ENCODE assay signal across 24 cellular contexts in the genomic region with DNA sequence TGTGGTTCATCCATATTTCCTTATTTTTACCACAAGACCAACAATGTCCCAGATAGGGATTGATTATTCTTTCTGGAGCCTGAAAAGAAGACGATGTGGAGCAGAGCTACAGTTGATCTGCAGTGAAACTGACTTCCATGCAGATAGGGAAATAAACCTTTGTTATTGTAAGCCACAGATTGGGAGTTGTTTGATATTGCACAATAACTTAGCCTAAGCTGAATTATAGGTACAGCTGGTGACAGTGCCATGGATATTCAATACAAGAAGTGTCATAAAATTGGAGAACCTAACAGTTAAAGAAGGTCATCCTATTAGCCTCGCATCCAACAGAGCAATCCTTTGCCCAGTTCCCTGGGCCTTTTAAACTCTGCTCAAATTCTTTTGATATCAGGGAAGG.
A peak's percentile ranks its signal among the peaks of the same experiment; 100 is the strongest.
DNase-seq lines count a peak whose midpoint lies in the region; ATAC-seq, FAIRE-seq and TF ChIP-seq lines count a peak whose summit lies in the region.
"Had no signal": no experiment of that assay in that cellular context is flagged by ENCODE, and none has a peak within 500 bp of the region (broad histone marks: within the 10 kb centered on the region; RNA-seq: fewer than 3 reads in every experiment).

No MANE protein-coding gene starts in this region.

- ATAC-seq in HepG2 (no peak), right lobe of liver (no peak), K562 (no peak)
- ATAC-seq: A549, GM12878 had no signal

- CTCF ChIA-PET in HepG2 (lab: Yijun Ruan, JAX; ENCODE audit: low intra/inter-chr PET ratio, low total read pairs): no interaction called here
- CTCF ChIA-PET in K562 (lab: Yijun Ruan, JAX; ENCODE audit: low intra/inter-chr PET ratio): no interaction called here

- WGBS in HepG2 (ENCODE audit: low lambda C conversion rate): 4% methylated on average over 2 of the region's 2 CpGs
- WGBS in right lobe of liver (ENCODE audit: insufficient coverage, low coverage, low lambda C conversion rate, missing lambda C conversion rate): 43% methylated on average over 2 of the region's 2 CpGs
- 0% methylated on average over 2 of the region's 2 CpGs for WGBS in K562 (ENCODE audit: insufficient coverage, low coverage, missing lambda C conversion rate)

- in situ Hi-C loops in HepG2 (cut with HindIII; ENCODE audit: extremely low pct_ligation_motif_present, low pct_unique_long_range_greater_than_20kb) (no loop called here), K562 (cut with MboI) (no loop called here)

- intact Hi-C loops in HepG2 (cut with micrococcal nuclease; ENCODE audit: unreplicated experiment) (no loop called here), right lobe of liver (cut with DNase I) (no loop called here), K562 (cut with micrococcal nuclease) (no loop called here)

- TF ChIP-seq POLR2A in HepG2 (IDR thresholded peaks at IDR 0.05; ENCODE audit: insufficient read depth in 1 of 2, low read depth in 2 of 2, low read length in 2 of 2): no peak
- no peak for TF ChIP-seq POLR2A in right lobe of liver (IDR thresholded peaks at IDR 0.05)
- no peak for TF ChIP-seq POLR2A in K562 (conservative IDR thresholded peaks at IDR 0.05)

- FAIRE-seq in HepG2 (lab: Jason Lieb, UNC) (no peak), K562 (lab: Jason Lieb, UNC) (no peak)
- FAIRE-seq: A549, GM12878, GM12892, GM18507 had no signal

- BruUV-seq in HepG2 (replicated peaks; lab: Mats Ljungman, UMichigan) (no TSS peak), K562 (replicated peaks; lab: Mats Ljungman, UMichigan) (no TSS peak)

- TF ChIP-seq RAD21 in HepG2 (CRISPR knock-in tag; IDR thresholded peaks at IDR 0.05) (no peak), K562 (CRISPR knock-in tag; conservative IDR thresholded peaks at IDR 0.05 in 1 of 2, IDR thresholded peaks at IDR 0.05 in 1 of 2) (no peak)

- H3K4me2 ChIP-seq in HepG2 (ENCODE audit: low read depth, low read length): no peak overlapping the region
- no peak overlapping the region for H3K4me2 ChIP-seq in K562 (ENCODE audit: insufficient read depth, low read length)
- H3K4me2 ChIP-seq: A549, BLaER1 had no signal

- no peak for TF ChIP-seq EP300 in HepG2 (IDR thresholded peaks at IDR 0.05; ENCODE audit: low read depth in 2 of 2, low read length in 2 of 2)
- no peak for TF ChIP-seq EP300 in HepG2 (CRISPR knock-in tag; IDR thresholded peaks at IDR 0.05; ENCODE audit: borderline replicate concordance)
- TF ChIP-seq EP300 in K562 (IDR thresholded peaks at IDR 0.05; ENCODE audit: low read length): no peak

- no peaks in the 10 kb centered on the region for H3K36me3 ChIP-seq in HepG2 (replicated peaks in 1 of 2; ENCODE audit: control insufficient read depth in 1 of 2, insufficient read depth in 2 of 2, low read length in 2 of 2)
- H3K36me3 ChIP-seq in right lobe of liver: no peaks in the 10 kb centered on the region
- H3K36me3 ChIP-seq in K562 (ENCODE audit: control insufficient read depth, insufficient read depth, low read length): no peaks in the 10 kb centered on the region
- H3K36me3 ChIP-seq: BE2C, BLaER1 had no signal

- H3K9ac ChIP-seq in HepG2 (ENCODE audit: insufficient read depth, low read depth, low read length) (no peak overlapping the region), K562 (ENCODE audit: insufficient read depth in 1 of 2, low read depth in 2 of 2, low read length in 2 of 2) (no peak overlapping the region)
- H3K9ac ChIP-seq: BLaER1 had no signal

- no peak overlapping the region for H3K4me3 ChIP-seq in HepG2 (replicated peaks in 1 of 3; ENCODE audit: insufficient read depth in 1 of 3, low read depth in 2 of 3, low read length in 3 of 3)
- H3K4me3 ChIP-seq in right lobe of liver: no peak overlapping the region
- H3K4me3 ChIP-seq in K562: no peak overlapping the region
- H3K4me3 ChIP-seq: A549, BLaER1, GM12878 had no signal

- H3K27me3 ChIP-seq in HepG2 (ENCODE audit: control insufficient read depth in 1 of 2, insufficient read depth in 2 of 2, low read length in 2 of 2) (no peaks in the 10 kb centered on the region), right lobe of liver (no peaks in the 10 kb centered on the region), K562 (ENCODE audit: control insufficient read depth in 2 of 2, insufficient read depth in 2 of 2, low read length in 2 of 2) (no peaks in the 10 kb centered on the region)
- H3K27me3 ChIP-seq: BE2C, BLaER1 had no signal

- H3K9me1 ChIP-seq in K562 (ENCODE audit: control insufficient read depth, insufficient read depth, low read length): no peaks in the 10 kb centered on the region

- no peaks in the 10 kb centered on the region for H3K9me3 ChIP-seq in HepG2 (ENCODE audit: low read length)
- H3K9me3 ChIP-seq in right lobe of liver: no peaks in the 10 kb centered on the region
- H3K9me3 ChIP-seq in K562 (replicated peaks; ENCODE audit: control insufficient read depth, insufficient read depth, low read depth, low read length): no peaks in the 10 kb centered on the region
- H3K9me3 ChIP-seq: A549, BE2C, BLaER1 had no signal

- H4K20me1 ChIP-seq in HepG2 (ENCODE audit: insufficient read depth, low read length) (no peaks in the 10 kb centered on the region), K562 (replicated peaks; ENCODE audit: control insufficient read depth, insufficient read depth, low read length) (no peaks in the 10 kb centered on the region)
- H4K20me1 ChIP-seq: BLaER1 had no signal

- no peaks in the 10 kb centered on the region for H3K4me1 ChIP-seq in HepG2 (ENCODE audit: insufficient read depth, low read length)
- no peaks in the 10 kb centered on the region for H3K4me1 ChIP-seq in right lobe of liver
- H3K4me1 ChIP-seq in K562 (replicated peaks in 1 of 2; ENCODE audit: control insufficient read depth in 2 of 2, insufficient read depth in 2 of 2, low read length in 2 of 2): no peaks in the 10 kb centered on the region
- H3K4me1 ChIP-seq: A549, BE2C, BLaER1 had no signal

- H3K27ac ChIP-seq in HepG2 (ENCODE audit: extremely low read length, insufficient read depth, low read length) (no peak overlapping the region), right lobe of liver (no peak overlapping the region), K562 (ENCODE audit: extremely low read depth, low read depth, low read length) (no peak overlapping the region)
- H3K27ac ChIP-seq: 22Rv1, A549, BLaER1 had no signal

- POLR2A ChIA-PET in HepG2 (lab: Yijun Ruan, JAX): no interaction called here
- POLR2A ChIA-PET in K562 (lab: Yijun Ruan, JAX): no interaction called here

- no peak for TF ChIP-seq CTCF in HepG2 (CRISPR knock-in tag; IDR thresholded peaks at IDR 0.05)
- TF ChIP-seq CTCF in right lobe of liver (IDR thresholded peaks at IDR 0.05): no peak
- TF ChIP-seq CTCF in K562 (IDR thresholded peaks at IDR 0.05 in 2 of 3, conservative IDR thresholded peaks at IDR 0.05 in 1 of 3; ENCODE audit: insufficient read depth in 2 of 3, low read depth in 1 of 3, low read length in 3 of 3): no peak

- DNase-seq in HepG2 (ENCODE audit: low spot score) (no peak), right lobe of liver (no peak), K562 (ENCODE audit: extremely low read depth in 1 of 4, low spot score in 3 of 4) (no peak), HUDEP-2 (lab: John Stamatoyannopoulos, UW; ENCODE audit: unreplicated experiment in 76 of 76) (no peak), HCEC 1CT (no peak)
- DNase-seq: BE2C; C1 segment of cervical spinal cord; CD4-positive, alpha-beta memory T cell; CD4-positive, CD25-positive, alpha-beta regulatory T cell; CD8-positive, alpha-beta memory T cell; COR-L47; DMS 273 treated with DMSO at 0.1 percent for 48 hours; DMS153; DMS53; DMS79; DND-41; EL; GDM1 had no signal

- no peaks in the 10 kb centered on the region for H3K79me2 ChIP-seq in HepG2 (ENCODE audit: insufficient read depth, low read length)
- H3K79me2 ChIP-seq in K562 (ENCODE audit: control insufficient read depth, insufficient read depth, low read length): no peaks in the 10 kb centered on the region

- no peak overlapping the region for H2AFZ ChIP-seq in HepG2 (ENCODE audit: low read length)
- H2AFZ ChIP-seq in K562 (ENCODE audit: low read depth, low read length): no peak overlapping the region

TF ChIP-seq in HepG2, 621 proteins besides CTCF, POLR2A, EP300 and RAD21:
- TF ChIP-seq CEBPB (IDR thresholded peaks at IDR 0.05; ENCODE audit: borderline replicate concordance, low read depth, low read length): peak; percentile 70
- no peak for TF ChIP-seq CBX2 (IDR thresholded peaks at IDR 0.05; ENCODE audit: low read depth, low read length)
- no peak for TF ChIP-seq CBX2 (CRISPR knock-in tag; IDR thresholded peaks at IDR 0.05; ENCODE audit: low read depth)
- no peak for TF ChIP-seq SMAD3 (CRISPR knock-in tag; IDR thresholded peaks at IDR 0.05)
- TF ChIP-seq, protein P1, sequence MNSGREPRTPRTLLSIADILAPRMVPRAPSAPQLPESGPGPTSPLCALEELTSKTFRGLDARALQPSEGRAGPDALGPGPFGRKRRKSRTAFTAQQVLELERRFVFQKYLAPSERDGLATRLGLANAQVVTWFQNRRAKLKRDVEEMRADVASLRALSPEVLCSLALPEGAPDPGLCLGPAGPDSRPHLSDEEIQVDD (CRISPR knock-in tag; IDR thresholded peaks at IDR 0.05; ENCODE audit: borderline replicate concordance): no peak

TF ChIP-seq in K562, 482 proteins besides CTCF, POLR2A, EP300 and RAD21 (continues in another document):
- TF ChIP-seq CEBPB (tag; IDR thresholded peaks at IDR 0.05): peak; percentile 76
- no peak for TF ChIP-seq C11orf30 (IDR thresholded peaks at IDR 0.05; ENCODE audit: low read depth)
